In the genomic region with DNA sequence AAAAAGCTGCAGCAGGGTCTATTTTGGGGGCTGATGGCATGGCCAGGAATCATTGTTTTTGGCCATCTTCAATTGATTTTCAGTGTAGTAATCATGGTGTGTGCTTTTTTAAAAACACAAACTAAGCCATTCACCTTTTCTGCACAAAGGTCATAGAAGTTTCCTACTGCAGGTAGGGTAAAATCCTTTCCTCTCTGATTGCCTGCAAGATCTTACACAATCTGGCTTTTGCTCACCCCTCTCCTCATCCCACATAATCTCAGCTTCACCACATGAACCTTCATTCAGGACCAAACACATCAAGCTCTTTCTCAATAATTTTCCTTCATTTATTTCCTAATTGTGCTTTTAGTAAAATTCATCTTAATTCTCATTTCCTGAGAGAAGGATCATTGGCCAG, we compare ENCODE assay signal across 9 cellular contexts. TPM values are rescaled to one million over a fixed set of nuclear protein-coding genes. Genes with fewer than 3 reads are reported as not detected.
DNase-seq lines count a peak whose midpoint lies in the region; ATAC-seq and TF ChIP-seq lines count a peak whose summit lies in the region.
"Had no signal": no experiment of that assay in that cellular context is flagged by ENCODE, and none has a peak within 500 bp of the region (broad histone marks: within the 10 kb centered on the region; RNA-seq: fewer than 3 reads in every experiment).

No MANE protein-coding gene starts in this region.

- no peaks in the 10 kb centered on the region for H3K4me1 ChIP-seq in colonic mucosa

- H3K9me3 Mint-ChIP-seq in activated CD4-positive, alpha-beta T cell treated with anti-CD3 and anti-CD28 coated beads, Interleukin-2, amount 10 ng/mL, durations not matched to agents 24 days and 14 days, result peaks cover 16% of the 10 kb centered on the region
- peaks cover 4% of the 10 kb centered on the region for H3K9me3 Mint-ChIP-seq in stimulated activated memory B cell treated with anti-CD40 and anti-IgM and Interleukin-4, amounts not matched to agents 10 μg/mL and 1 μg/mL and 100 μg/mL, for 72 hours

- TF ChIP-seq CTCF in colonic mucosa (IDR thresholded peaks at IDR 0.05), result no peak

- DNase-seq in activated CD4-positive, alpha-beta T cell treated with anti-CD3 and anti-CD28 coated beads, Interleukin-2, amount 10 ng/mL, durations not matched to agents 24 days and 14 days, result peak; percentile 57
- no peak for DNase-seq in activated CD4-positive, alpha-beta T cell treated with anti-CD3 and anti-CD28 coated beads, Interleukin-2, amount 50 U/mL, for 48 hours
- DNase-seq in colonic mucosa (no peak), NCI-H1930 (lab: John Stamatoyannopoulos, UW) (no peak), hepatic stellate cell (ENCODE audit: low spot score) (no peak), D341Med (ENCODE audit: low spot score) (no peak)
- DNase-seq: activated CD8-positive, alpha-beta memory T cell treated with anti-CD3 and anti-CD28 coated beads for 24 hours had no signal

- no peaks in the 10 kb centered on the region for H3K9me3 ChIP-seq in colonic mucosa

- no peak overlapping the region for H3K4me3 ChIP-seq in colonic mucosa

- peak; percentile 6 for ATAC-seq in HG03196 (IDR thresholded peaks at IDR 0.05; ENCODE audit: unreplicated experiment)
- no peak for ATAC-seq in stimulated activated memory B cell treated with anti-CD40 and anti-IgM and Interleukin-4, amounts not matched to agents 10 μg/mL and 1 μg/mL and 100 μg/mL, for 72 hours

- H3K9ac ChIP-seq in colonic mucosa (ENCODE audit: low read depth in 2 of 2, low read length in 2 of 2), result no peak overlapping the region

- H3K4me1 Mint-ChIP-seq in activated CD4-positive, alpha-beta T cell treated with anti-CD3 and anti-CD28 coated beads, Interleukin-2, amount 10 ng/mL, durations not matched to agents 24 days and 14 days, result peaks cover 43% of the 10 kb centered on the region
- H3K4me1 Mint-ChIP-seq in stimulated activated memory B cell treated with anti-CD40 and anti-IgM and Interleukin-4, amounts not matched to agents 10 μg/mL and 1 μg/mL and 100 μg/mL, for 72 hours, result peaks cover 26% of the 10 kb centered on the region

- no peaks in the 10 kb centered on the region for H3K27me3 Mint-ChIP-seq in activated CD4-positive, alpha-beta T cell treated with anti-CD3 and anti-CD28 coated beads, Interleukin-2, amount 10 ng/mL, durations not matched to agents 24 days and 14 days
- no peaks in the 10 kb centered on the region for H3K27me3 Mint-ChIP-seq in stimulated activated memory B cell treated with anti-CD40 and anti-IgM and Interleukin-4, amounts not matched to agents 10 μg/mL and 1 μg/mL and 100 μg/mL, for 72 hours

- H3K27ac Mint-ChIP-seq in activated CD4-positive, alpha-beta T cell treated with anti-CD3 and anti-CD28 coated beads, Interleukin-2, amount 10 ng/mL, durations not matched to agents 24 days and 14 days, result peak overlapping the region; percentile 92
- H3K27ac Mint-ChIP-seq in stimulated activated memory B cell treated with anti-CD40 and anti-IgM and Interleukin-4, amounts not matched to agents 10 μg/mL and 1 μg/mL and 100 μg/mL, for 72 hours, result peak overlapping the region; percentile 81

- intact Hi-C loops in activated CD4-positive, alpha-beta T cell treated with anti-CD3 and anti-CD28 coated beads, Interleukin-2, amount 10 ng/mL, durations not matched to agents 24 days and 14 days (cut with micrococcal nuclease), result loop anchor here (1.0 to 2.0 kb wide), 3 partner anchors 11 to 52 kb away; no protein-coding TSS in a partner anchor
- intact Hi-C loops in colonic mucosa (cut with DNase I), result no loop called here

- no peaks in the 10 kb centered on the region for H3K27me3 ChIP-seq in colonic mucosa

- no peaks in the 10 kb centered on the region for H3K36me3 ChIP-seq in colonic mucosa

- H3K36me3 Mint-ChIP-seq in activated CD4-positive, alpha-beta T cell treated with anti-CD3 and anti-CD28 coated beads, Interleukin-2, amount 10 ng/mL, durations not matched to agents 24 days and 14 days (ENCODE audit: low read depth), result peaks cover 15% of the 10 kb centered on the region
- peaks cover 9% of the 10 kb centered on the region for H3K36me3 Mint-ChIP-seq in stimulated activated memory B cell treated with anti-CD40 and anti-IgM and Interleukin-4, amounts not matched to agents 10 μg/mL and 1 μg/mL and 100 μg/mL, for 72 hours

- H3K4me3 Mint-ChIP-seq in activated CD4-positive, alpha-beta T cell treated with anti-CD3 and anti-CD28 coated beads, Interleukin-2, amount 10 ng/mL, durations not matched to agents 24 days and 14 days, result peak overlapping the region; percentile 70
- no peak overlapping the region for H3K4me3 Mint-ChIP-seq in stimulated activated memory B cell treated with anti-CD40 and anti-IgM and Interleukin-4, amounts not matched to agents 10 μg/mL and 1 μg/mL and 100 μg/mL, for 72 hours

- peak overlapping the region; percentile 56 for H3K27ac ChIP-seq in colonic mucosa

RNA-seq across cellular contexts. Expression of a gene that starts 38.3 kb away (rescaled TPM):
- 107 and 110 TPM in 2 replicates for total RNA-seq in activated CD4-positive, alpha-beta T cell treated with anti-CD3 and anti-CD28 coated beads, Interleukin-2, amount 10 ng/mL, durations not matched to agents 24 days and 14 days
- 1 to 10 TPM; 1.3 to 3.0 TPM for total RNA-seq in colonic mucosa

RNA-seq across cellular contexts. Expression of a gene that starts 52.9 kb away (rescaled TPM):
- total RNA-seq in activated CD4-positive, alpha-beta T cell treated with anti-CD3 and anti-CD28 coated beads, Interleukin-2, amount 10 ng/mL, durations not matched to agents 24 days and 14 days, result 0.40 and 0.50 TPM in 2 replicates
- total RNA-seq in colonic mucosa, result not detected

Comparison
In these comparisons a context has a peak if more than half of its experiments do, and no peak if none do; other contexts are left out.
1. RNA of a gene that starts 38.3 kb away (total RNA-seq): 107 to 110 TPM in activated CD4-positive, alpha-beta T cell treated with anti-CD3 and anti-CD28 coated beads, Interleukin-2, amount 10 ng/mL, durations not matched to agents 24 days and 14 days; 1.3 to 3.0 TPM in colonic mucosa; every median in the first group is over 10 times any median in the second.